22 cellular contexts compared by ENCODE assay signal in genomic region chr11:65869643-65870306, GRCh38. TPM values are rescaled to one million over a fixed set of nuclear protein-coding genes. Genes with fewer than 3 reads are reported as not detected.
DNase-seq lines count a peak whose midpoint lies in the region; ATAC-seq, FAIRE-seq and TF ChIP-seq lines count a peak whose summit lies in the region.
"Had no signal": no experiment of that assay in that cellular context is flagged by ENCODE, and none has a peak within 500 bp of the region (broad histone marks: within the 10 kb centered on the region; RNA-seq: fewer than 3 reads in every experiment).

No MANE protein-coding gene starts in this region.

- no peak overlapping the region for H3K4me3 Mint-ChIP-seq in activated CD4-positive, alpha-beta T cell treated with anti-CD3 and anti-CD28 coated beads for 36 hours
- H3K4me3 Mint-ChIP-seq: activated CD4-positive, alpha-beta memory T cell treated with anti-CD3 and anti-CD28 coated beads for 36 hours; memory B cell; stimulated activated memory B cell treated with anti-CD40 and anti-IgM and Interleukin-4, amounts not matched to agents 10 μg/mL and 1 μg/mL and 100 μg/mL, for 72 hours had no signal

- H3K4me1 ChIP-seq in Panc1 (ENCODE audit: control insufficient read depth, insufficient read depth, low read length) = peaks cover 15% of the 10 kb centered on the region
- H3K4me1 ChIP-seq in kidney (ENCODE audit: control insufficient read depth in 1 of 2, insufficient read depth in 1 of 2, low read depth in 1 of 2, low read length in 2 of 2) = peaks cover 3 to 16% of the 10 kb centered on the region in 2 donors
- peaks cover 26% of the 10 kb centered on the region for H3K4me1 ChIP-seq in skeletal muscle satellite cell (ENCODE audit: control insufficient read depth, insufficient read depth, low read length)

- H3K36me3 ChIP-seq in Panc1 (ENCODE audit: control insufficient read depth, insufficient read depth, low read length) (no peaks in the 10 kb centered on the region), kidney (ENCODE audit: control insufficient read depth in 1 of 2, insufficient read depth in 2 of 2, low read length in 2 of 2) (peaks cover 7 to 24% of the 10 kb centered on the region in 2 donors), skeletal muscle satellite cell (ENCODE audit: insufficient read depth, low read length) (peaks cover 61% of the 10 kb centered on the region)

- in situ Hi-C loops in Panc1 (cut with HindIII; ENCODE audit: low pct_unique_long_range_greater_than_20kb, low sequenced_read_pairs) = no loop called here

- no peaks in the 10 kb centered on the region for H3K9me3 ChIP-seq in Panc1 (ENCODE audit: control insufficient read depth, insufficient read depth, low read depth, low read length)
- H3K9me3 ChIP-seq in kidney (ENCODE audit: control insufficient read depth in 1 of 2, low read length in 2 of 2) = no peaks in the 10 kb centered on the region
- H3K9me3 ChIP-seq in skeletal muscle satellite cell (replicated peaks; ENCODE audit: low read length) = no peaks in the 10 kb centered on the region

- H3K27me3 Mint-ChIP-seq in activated CD4-positive, alpha-beta T cell treated with anti-CD3 and anti-CD28 coated beads for 36 hours = no peaks in the 10 kb centered on the region
- H3K27me3 Mint-ChIP-seq: activated CD4-positive, alpha-beta memory T cell treated with anti-CD3 and anti-CD28 coated beads for 36 hours; memory B cell had no signal

- TF ChIP-seq CTCF in Panc1 (IDR thresholded peaks at IDR 0.05) (no peak), kidney (IDR thresholded peaks at IDR 0.05; ENCODE audit: borderline replicate concordance, extremely low read depth, insufficient read depth) (no peak)

- peaks cover 13% of the 10 kb centered on the region for H3K4me1 Mint-ChIP-seq in activated CD4-positive, alpha-beta T cell treated with anti-CD3 and anti-CD28 coated beads for 36 hours

- ATAC-seq in activated CD4-positive, alpha-beta T cell treated with anti-CD3 and anti-CD28 coated beads for 36 hours = no peak
- ATAC-seq in Panc1 = 0 out of 2 replicates have a peak, but pooled peaks have one; percentile 0
- ATAC-seq: stimulated activated memory B cell treated with anti-CD40 and anti-IgM and Interleukin-4, amounts not matched to agents 10 μg/mL and 1 μg/mL and 100 μg/mL, for 72 hours had no signal

- no peak overlapping the region for H3K4me3 ChIP-seq in Panc1 (ENCODE audit: low read depth in 2 of 2, low read length in 2 of 2)
- no peak overlapping the region for H3K4me3 ChIP-seq in kidney (ENCODE audit: low read length in 2 of 2)
- no peak overlapping the region for H3K4me3 ChIP-seq in skeletal muscle satellite cell (ENCODE audit: low read length)
- H3K4me3 ChIP-seq: skin epidermis had no signal

- peak overlapping the region; percentile 93 for H3K4me2 ChIP-seq in skeletal muscle satellite cell (ENCODE audit: low read length)

- no peaks in the 10 kb centered on the region for H3K27me3 ChIP-seq in Panc1 (ENCODE audit: control insufficient read depth, insufficient read depth, low read length)
- H3K27me3 ChIP-seq in skeletal muscle satellite cell (ENCODE audit: control insufficient read depth, insufficient read depth, low read length) = no peaks in the 10 kb centered on the region

- H3K27ac ChIP-seq in Panc1 (ENCODE audit: low read length) (no peak overlapping the region), kidney (ENCODE audit: low read depth in 2 of 2, low read length in 2 of 2) (no peak overlapping the region)

- peak; percentile 16 for DNase-seq in activated CD4-positive, alpha-beta T cell treated with anti-CD3 and anti-CD28 coated beads for 36 hours
- no peak for DNase-seq in activated CD4-positive, alpha-beta T cell treated with anti-CD3 and anti-CD28 coated beads for 48 hours
- DNase-seq in Panc1 (ENCODE audit: low read depth, low spot score) = no peak
- peak; percentile 52 for DNase-seq in kidney
- DNase-seq in activated CD4-positive, CD25-positive, alpha-beta regulatory T cell treated with anti-CD3 and anti-CD28 coated beads, Interleukin-2, amount 50 U/mL, for 72 hours = no peak
- DNase-seq in GM19238 (ENCODE audit: insufficient read length, low spot score) = no peak
- no peak for DNase-seq in nucleus accumbens (lab: John Stamatoyannopoulos, UW)
- DNase-seq: activated CD4-positive, alpha-beta memory T cell treated with anti-CD3 and anti-CD28 coated beads for 36 hours; amniotic stem cell; NCI-H1436; NCI-H446; occipital lobe; trophoblast cell had no signal

- H3K36me3 Mint-ChIP-seq in activated CD4-positive, alpha-beta T cell treated with anti-CD3 and anti-CD28 coated beads for 36 hours (ENCODE audit: low read depth) = peaks cover 20% of the 10 kb centered on the region

- H3K27ac Mint-ChIP-seq in activated CD4-positive, alpha-beta T cell treated with anti-CD3 and anti-CD28 coated beads for 36 hours = no peak overlapping the region
- H3K27ac Mint-ChIP-seq: activated CD4-positive, alpha-beta memory T cell treated with anti-CD3 and anti-CD28 coated beads for 36 hours; memory B cell; stimulated activated memory B cell treated with anti-CD40 and anti-IgM and Interleukin-4, amounts not matched to agents 10 μg/mL and 1 μg/mL and 100 μg/mL, for 72 hours had no signal

- CTCF ChIA-PET in activated CD4-positive, alpha-beta T cell treated with anti-CD3 and anti-CD28 coated beads for 36 hours (lab: Charles Lee) = interaction anchor here (0.6 to 4.8 kb wide), 5 partner anchors 9 to 153 kb away, joined by 3 to 76 read pairs (median 4); partner anchors contain the start of genes CCDC85B, FIBP and MUS81
- CTCF ChIA-PET in Panc1 (lab: Charles Lee) = interaction anchor here (0.6 to 1.9 kb wide), 4 partner anchors 10 to 105 kb away, joined by 4 to 11 read pairs (median 8); partner anchors contain the start of genes FIBP and MUS81

- intact Hi-C loops in activated CD4-positive, alpha-beta T cell treated with anti-CD3 and anti-CD28 coated beads for 36 hours (cut with DNase I, micrococcal nuclease) = no loop called here
- intact Hi-C loops in Panc1 (cut with micrococcal nuclease; ENCODE audit: unreplicated experiment) (no loop called here), kidney (cut with DNase I) (no loop called here)

- POLR2A ChIA-PET in activated CD4-positive, alpha-beta T cell treated with anti-CD3 and anti-CD28 coated beads for 36 hours (lab: Charles Lee) = no interaction called here
- POLR2A ChIA-PET in Panc1 (lab: Charles Lee) = interaction anchor here (1.4 to 2.1 kb wide), 3 partner anchors 9 to 19 kb away, joined by 6 to 9 read pairs (median 7); partner anchors contain the start of genes FIBP and MUS81

- FAIRE-seq in kidney (lab: Jason Lieb, UNC) = no peak
- FAIRE-seq: colon, endothelial cell of umbilical vein, frontal cortex, GM19239, TTC549 had no signal

- BruUV-seq in Panc1 (replicated peaks; lab: Mats Ljungman, UMichigan) = no TSS peak

- no peaks in the 10 kb centered on the region for H3K9me3 Mint-ChIP-seq in activated CD4-positive, alpha-beta T cell treated with anti-CD3 and anti-CD28 coated beads for 36 hours (ENCODE audit: low read depth)
- H3K9me3 Mint-ChIP-seq: activated CD4-positive, alpha-beta memory T cell treated with anti-CD3 and anti-CD28 coated beads for 36 hours; memory B cell; stimulated activated memory B cell treated with anti-CD40 and anti-IgM and Interleukin-4, amounts not matched to agents 10 μg/mL and 1 μg/mL and 100 μg/mL, for 72 hours had no signal

- H3K9ac ChIP-seq in kidney (ENCODE audit: low read length in 2 of 2) (no peak overlapping the region), skeletal muscle satellite cell (ENCODE audit: low read depth, low read length) (no peak overlapping the region)

RNA-seq across cellular contexts. Expression of gene EFEMP2, which starts 2.8 kb away (rescaled TPM):
- 10 to 100 TPM; 20.2 to 23.4 TPM for total RNA-seq in activated CD4-positive, alpha-beta T cell treated with anti-CD3 and anti-CD28 coated beads for 36 hours
- 23.7 TPM for total RNA-seq in Panc1 (2021; ENCODE audit: unreplicated experiment)
- 44.8 TPM for polyA plus RNA-seq in Panc1 (2012; ENCODE audit: insufficient read length)
- total RNA-seq in kidney = 64.2 TPM
- polyA plus RNA-seq in kidney (ENCODE audit: insufficient read depth, low read depth, low replicate concordance) = 60.0 TPM
- 40.1 and 69.7 TPM in 2 replicates for total RNA-seq in skeletal muscle satellite cell (2012; rRNA removed)

RNA-seq across cellular contexts. Expression of gene MUS81, which starts 9.5 kb away (rescaled TPM):
- total RNA-seq in activated CD4-positive, alpha-beta T cell treated with anti-CD3 and anti-CD28 coated beads for 36 hours = 10 to 100 TPM; 59.2 to 67.8 TPM
- total RNA-seq in Panc1 (2021; ENCODE audit: unreplicated experiment) (140 TPM), kidney (54.9 TPM)
- 132 TPM for polyA plus RNA-seq in Panc1 (2012; ENCODE audit: insufficient read length)
- polyA plus RNA-seq in kidney (ENCODE audit: insufficient read depth, low read depth, low replicate concordance) = 31.2 TPM
- total RNA-seq in skeletal muscle satellite cell (2012; rRNA removed) = 46.1 and 46.5 TPM in 2 replicates

RNA-seq across cellular contexts. Expression of gene CTSW, which starts 9.9 kb away (rescaled TPM):
- total RNA-seq in activated CD4-positive, alpha-beta T cell treated with anti-CD3 and anti-CD28 coated beads for 36 hours = 1 to 10 TPM; 1.7 TPM
- total RNA-seq in Panc1 (2021; ENCODE audit: unreplicated experiment) = not detected
- polyA plus RNA-seq in Panc1 (2012; ENCODE audit: insufficient read length) = not detected
- total RNA-seq in kidney = 3.9 TPM
- polyA plus RNA-seq in kidney (ENCODE audit: insufficient read depth, low read depth, low replicate concordance) = 1.3 TPM
- total RNA-seq in skeletal muscle satellite cell (2012; rRNA removed) = 0.25 and 0.44 TPM in 2 replicates
- total RNA-seq: endothelial cell of umbilical vein, frontal cortex, occipital lobe had no signal
- polyA plus RNA-seq: endothelial cell of umbilical vein had no signal

RNA-seq across cellular contexts. Expression of gene CFL1, which starts 11.8 kb away (rescaled TPM):
- 1,000 to 10,000 TPM in 1 of 2 experiments, 100 to 1,000 TPM in 1; 888 to 1,074 TPM for total RNA-seq in activated CD4-positive, alpha-beta T cell treated with anti-CD3 and anti-CD28 coated beads for 36 hours
- 1,911 TPM for total RNA-seq in Panc1 (2021; ENCODE audit: unreplicated experiment)
- polyA plus RNA-seq in Panc1 (2012; ENCODE audit: insufficient read length) = 2,777 TPM
- total RNA-seq in kidney = 705 TPM
- 846 TPM for polyA plus RNA-seq in kidney (ENCODE audit: insufficient read depth, low read depth, low replicate concordance)
- 922 and 1,264 TPM in 2 replicates for total RNA-seq in skeletal muscle satellite cell (2012; rRNA removed)

RNA-seq across cellular contexts. Expression of gene FIBP, which starts 18.5 kb away (rescaled TPM):
- 100 to 1,000 TPM in 1 of 2 experiments, 10 to 100 TPM in 1; 95.4 to 121 TPM for total RNA-seq in activated CD4-positive, alpha-beta T cell treated with anti-CD3 and anti-CD28 coated beads for 36 hours
- total RNA-seq in Panc1 (2021; ENCODE audit: unreplicated experiment) (105 TPM), kidney (58.0 TPM)
- polyA plus RNA-seq in Panc1 (2012; ENCODE audit: insufficient read length) = 154 TPM
- polyA plus RNA-seq in kidney (ENCODE audit: insufficient read depth, low read depth, low replicate concordance) = 105 TPM
- total RNA-seq in skeletal muscle satellite cell (2012; rRNA removed) = 173 and 237 TPM in 2 replicates

Comparison
In these comparisons a context has a peak if more than half of its experiments do, and no peak if none do; other contexts are left out.
1. DNase-seq: peak in activated CD4-positive, alpha-beta T cell treated with anti-CD3 and anti-CD28 coated beads for 36 hours (single experiment) and kidney (single experiment); none in activated CD4-positive, alpha-beta T cell treated with anti-CD3 and anti-CD28 coated beads for 48 hours (single experiment), Panc1 (single experiment), activated CD4-positive, CD25-positive, alpha-beta regulatory T cell treated with anti-CD3 and anti-CD28 coated beads, Interleukin-2, amount 50 U/mL, for 72 hours (single experiment), GM19238 (single experiment) and nucleus accumbens (0 of 56).